8 cellular contexts compared by ENCODE assay signal in the genomic region with DNA sequence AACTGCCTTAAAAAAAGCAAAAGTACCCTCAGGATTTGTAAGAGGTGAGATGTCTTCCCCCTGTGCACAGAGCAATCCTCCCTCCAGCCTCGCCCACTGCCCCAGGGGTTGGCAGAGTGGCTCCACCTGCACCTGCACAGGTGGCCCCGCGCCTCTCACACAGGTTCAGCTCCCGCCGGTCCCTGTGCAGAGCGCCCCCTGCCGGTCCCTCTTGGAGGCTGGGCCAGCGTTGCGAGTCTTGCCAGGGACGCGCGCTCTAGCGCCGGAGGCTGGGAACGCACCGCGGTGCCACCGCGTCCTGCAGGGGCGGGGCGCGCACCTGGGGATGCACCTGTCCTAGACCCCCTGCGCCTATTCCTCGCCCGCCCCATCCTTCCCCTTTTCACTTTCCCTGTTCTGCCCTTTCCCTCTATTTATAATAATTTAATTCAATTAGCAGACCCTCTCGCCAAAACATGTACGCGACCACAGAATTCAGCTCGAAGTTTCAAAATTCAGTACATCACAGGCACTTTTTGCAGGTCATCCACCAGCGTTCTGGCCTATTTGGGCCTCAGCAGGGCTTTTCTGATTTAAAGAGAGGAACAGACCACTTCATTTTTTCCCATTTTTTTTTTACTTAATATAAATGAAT.
DNase-seq lines count a peak whose midpoint lies in the region; ATAC-seq and TF ChIP-seq lines count a peak whose summit lies in the region.

No MANE protein-coding gene starts in this region.

- H3K27ac ChIP-seq in WERI-Rb-1 (no peak overlapping the region), lower lobe of right lung (no peak overlapping the region)

- in situ Hi-C loops in ACHN (cut with HindIII; ENCODE audit: low pct_ligation_motif_present, low pct_unique_long_range_greater_than_20kb, low sequenced_read_pairs): no loop called here

- H3K27me3 ChIP-seq in WERI-Rb-1 (ENCODE audit: insufficient read depth, low read depth, severe bottlenecking) (peaks cover 43% of the 10 kb centered on the region), lower lobe of right lung (ENCODE audit: low read depth) (peaks cover 4% of the 10 kb centered on the region)

- H3K9me3 ChIP-seq in WERI-Rb-1 (ENCODE audit: severe bottlenecking): no peaks in the 10 kb centered on the region
- H3K9me3 ChIP-seq in lower lobe of right lung: no peaks in the 10 kb centered on the region

- no peaks in the 10 kb centered on the region for H3K4me1 ChIP-seq in lower lobe of right lung

- ATAC-seq in HG02885 (IDR thresholded peaks at IDR 0.05; ENCODE audit: poor library complexity, unreplicated experiment) (peak; percentile 84), lower lobe of right lung (peak; percentile 42 to 70), HG03135 (IDR thresholded peaks at IDR 0.05; ENCODE audit: unreplicated experiment) (no peak)

- H3K4me3 ChIP-seq in WERI-Rb-1 (ENCODE audit: low read depth, low read length) (no peak overlapping the region), lower lobe of right lung (no peak overlapping the region)

- intact Hi-C loops in lower lobe of right lung (cut with DNase I): no loop called here

- TF ChIP-seq CTCF in WERI-Rb-1 (IDR thresholded peaks at IDR 0.05; ENCODE audit: low read depth, low read length) (peak; percentile 97), lower lobe of right lung (IDR thresholded peaks at IDR 0.05) (peak; percentile 55)

- no peaks in the 10 kb centered on the region for H3K36me3 ChIP-seq in WERI-Rb-1
- no peaks in the 10 kb centered on the region for H3K36me3 ChIP-seq in lower lobe of right lung

- DNase-seq in activated T-cell treated with anti-CD3 and anti-CD28 coated beads for 48 hours (ENCODE audit: low read depth) (peak; percentile 52), WERI-Rb-1 (peak; percentile 78), lower lobe of right lung (peak; percentile 59), ACHN (no peak), activated gamma-delta T cell (lab: John Stamatoyannopoulos, UW) (no peak)
- no peak for DNase-seq in activated T-cell treated with anti-CD3 and anti-CD28 coated beads, Interleukin-2, amount 50 U/mL, for 1 hour

Comparison
In these comparisons a context has a peak if more than half of its experiments do, and no peak if none do; other contexts are left out.
1. DNase-seq: peak in activated T-cell treated with anti-CD3 and anti-CD28 coated beads for 48 hours (single experiment), WERI-Rb-1 (single experiment) and lower lobe of right lung (single experiment); none in activated T-cell treated with anti-CD3 and anti-CD28 coated beads, Interleukin-2, amount 50 U/mL, for 1 hour (single experiment), ACHN (single experiment) and activated gamma-delta T cell (single experiment).